Comparison of ENCODE assay signal across 7 cellular contexts in genomic region chr12:124518051-124518932, GRCh38.
DNase-seq lines count a peak whose midpoint lies in the region; ATAC-seq and TF ChIP-seq lines count a peak whose summit lies in the region.

No MANE protein-coding gene starts in this region.

- peak overlapping the region; percentile 73 for H3K4me3 ChIP-seq in choroid plexus epithelial cell (ENCODE audit: low read depth, low read length)

- no peaks in the 10 kb centered on the region for H3K9me3 Mint-ChIP-seq in stimulated activated naive B cell treated with anti-CD40 and anti-IgM and Interleukin-4, amounts not matched to agents 10 μg/mL and 1 μg/mL and 100 μg/mL, for 72 hours
- H3K9me3 Mint-ChIP-seq in activated naive CD8-positive, alpha-beta T cell treated with anti-CD3 and anti-CD28 coated beads, Interleukin-2, amount 50 U/mL, for 24 hours = no peaks in the 10 kb centered on the region

- peaks cover 49 to 72% of the 10 kb centered on the region in 2 donors for H3K4me1 Mint-ChIP-seq in stimulated activated naive B cell treated with anti-CD40 and anti-IgM and Interleukin-4, amounts not matched to agents 10 μg/mL and 1 μg/mL and 100 μg/mL, for 72 hours
- H3K4me1 Mint-ChIP-seq in activated naive CD8-positive, alpha-beta T cell treated with anti-CD3 and anti-CD28 coated beads, Interleukin-2, amount 50 U/mL, for 24 hours = peaks cover 32% of the 10 kb centered on the region

- H3K27ac Mint-ChIP-seq in stimulated activated naive B cell treated with anti-CD40 and anti-IgM and Interleukin-4, amounts not matched to agents 10 μg/mL and 1 μg/mL and 100 μg/mL, for 72 hours = peak overlapping the region; percentile 71
- H3K27ac Mint-ChIP-seq in activated naive CD8-positive, alpha-beta T cell treated with anti-CD3 and anti-CD28 coated beads, Interleukin-2, amount 50 U/mL, for 24 hours = no peak overlapping the region

- peak overlapping the region; percentile 60 to 63 for H3K4me3 Mint-ChIP-seq in stimulated activated naive B cell treated with anti-CD40 and anti-IgM and Interleukin-4, amounts not matched to agents 10 μg/mL and 1 μg/mL and 100 μg/mL, for 72 hours
- no peak overlapping the region for H3K4me3 Mint-ChIP-seq in activated naive CD8-positive, alpha-beta T cell treated with anti-CD3 and anti-CD28 coated beads, Interleukin-2, amount 50 U/mL, for 24 hours

- no peak for TF ChIP-seq CTCF in choroid plexus epithelial cell (conservative IDR thresholded peaks at IDR 0.05; ENCODE audit: low read depth, low read length)

- ATAC-seq in stimulated activated naive B cell treated with anti-CD40 and anti-IgM and Interleukin-4, amounts not matched to agents 10 μg/mL and 1 μg/mL and 100 μg/mL, for 72 hours (replicated peaks) = peak in 1 of 2 donors; percentile 22
- ATAC-seq in activated naive CD8-positive, alpha-beta T cell treated with anti-CD3 and anti-CD28 coated beads, Interleukin-2, amount 50 U/mL, for 24 hours = no peak
- ATAC-seq in GM19395 (IDR thresholded peaks at IDR 0.05; ENCODE audit: unreplicated experiment) = no peak

- peaks cover 54 to 66% of the 10 kb centered on the region in 2 donors for H3K36me3 Mint-ChIP-seq in stimulated activated naive B cell treated with anti-CD40 and anti-IgM and Interleukin-4, amounts not matched to agents 10 μg/mL and 1 μg/mL and 100 μg/mL, for 72 hours
- peaks cover 5% of the 10 kb centered on the region for H3K36me3 Mint-ChIP-seq in activated naive CD8-positive, alpha-beta T cell treated with anti-CD3 and anti-CD28 coated beads, Interleukin-2, amount 50 U/mL, for 24 hours (ENCODE audit: low read depth)

- H3K27me3 Mint-ChIP-seq in stimulated activated naive B cell treated with anti-CD40 and anti-IgM and Interleukin-4, amounts not matched to agents 10 μg/mL and 1 μg/mL and 100 μg/mL, for 72 hours = no peaks in the 10 kb centered on the region
- H3K27me3 Mint-ChIP-seq in activated naive CD8-positive, alpha-beta T cell treated with anti-CD3 and anti-CD28 coated beads, Interleukin-2, amount 50 U/mL, for 24 hours = no peaks in the 10 kb centered on the region

- DNase-seq in HPDE6-E6E7 (ENCODE audit: extremely low spot score) (peak; percentile 96), NCI-H774 (lab: John Stamatoyannopoulos, UW) (peak; percentile 98), choroid plexus epithelial cell (ENCODE audit: low read depth) (peak; percentile 99), kidney tubule cell (ENCODE audit: low spot score) (peak; percentile 98)
- DNase-seq in stimulated activated naive B cell treated with anti-CD40 and anti-IgM and Interleukin-4, amounts not matched to agents 10 μg/mL and 1 μg/mL and 100 μg/mL, for 72 hours = no peak
- no peak for DNase-seq in activated naive CD8-positive, alpha-beta T cell treated with anti-CD3 and anti-CD28 coated beads, Interleukin-2, amount 50 U/mL, for 24 hours

Comparison
In these comparisons a context has a peak if more than half of its experiments do, and no peak if none do; other contexts are left out.
1. DNase-seq: peak in HPDE6-E6E7 (single experiment), NCI-H774 (single experiment), choroid plexus epithelial cell (single experiment) and kidney tubule cell (single experiment); none in stimulated activated naive B cell treated with anti-CD40 and anti-IgM and Interleukin-4, amounts not matched to agents 10 μg/mL and 1 μg/mL and 100 μg/mL, for 72 hours (single experiment) and activated naive CD8-positive, alpha-beta T cell treated with anti-CD3 and anti-CD28 coated beads, Interleukin-2, amount 50 U/mL, for 24 hours (single experiment).